ENCODE assay signal across 21 cellular contexts in genomic region chr9:257957-258356, GRCh38. TPM values are rescaled to one million over a fixed set of nuclear protein-coding genes. Genes with fewer than 3 reads are reported as not detected.
DNase-seq lines count a peak whose midpoint lies in the region; ATAC-seq and TF ChIP-seq lines count a peak whose summit lies in the region.
"Had no signal": no experiment of that assay in that cellular context is flagged by ENCODE, and none has a peak within 500 bp of the region (broad histone marks: within the 10 kb centered on the region; RNA-seq: fewer than 3 reads in every experiment).

No MANE protein-coding gene starts in this region.

- no peak for TF ChIP-seq POLR2A in NB4 (IDR thresholded peaks at IDR 0.05; ENCODE audit: extremely low read depth, insufficient read length)

- TF ChIP-seq CTCF in NB4 (IDR thresholded peaks at IDR 0.05; ENCODE audit: low read depth, low read length) (no peak), RWPE1 (conservative IDR thresholded peaks at IDR 0.05; ENCODE audit: low read depth) (no peak)

- H3K9me3 ChIP-seq in naive thymus-derived CD4-positive, alpha-beta T cell (ENCODE audit: control insufficient read depth in 2 of 3, low read length in 3 of 3), result no peaks in the 10 kb centered on the region
- H3K9me3 ChIP-seq: Caco-2, Peyer's patch had no signal

- no peaks in the 10 kb centered on the region for H3K9me3 Mint-ChIP-seq in activated T-helper 17 cell treated with anti-CD3 and anti-CD28 coated beads, Interleukin-2, amount 50 U/mL, for 72 hours
- no peaks in the 10 kb centered on the region for H3K9me3 Mint-ChIP-seq in naive thymus-derived CD4-positive, alpha-beta T cell
- H3K9me3 Mint-ChIP-seq: activated CD4-positive, alpha-beta memory T cell treated with anti-CD3 and anti-CD28 coated beads for 36 hours; activated naive CD4-positive, alpha-beta T cell treated with anti-CD3 and anti-CD28 coated beads, Interleukin-2, amount 50 U/mL, for 72 hours; activated T-cell treated with anti-CD3 and anti-CD28 coated beads, Interleukin-2, amount 50 U/mL, for 4 hours; stimulated activated naive CD8-positive, alpha-beta T cell treated with anti-CD3 and anti-CD28 coated beads, Interleukin-15, amount 100 ng/mL, for 72 hours had no signal

- intact Hi-C loops in naive thymus-derived CD4-positive, alpha-beta T cell (cut with micrococcal nuclease), result no loop called here

- H3K27me3 ChIP-seq in naive thymus-derived CD4-positive, alpha-beta T cell (ENCODE audit: control insufficient read depth in 2 of 2, insufficient read depth in 2 of 2, low read length in 2 of 2), result peaks cover 0 to 3% of the 10 kb centered on the region in 2 donors
- H3K27me3 ChIP-seq: Peyer's patch had no signal

- CTCF ChIA-PET in naive thymus-derived CD4-positive, alpha-beta T cell (lab: Charles Lee), result no interaction called here
- CTCF ChIA-PET in RWPE1 (lab: Yijun Ruan, JAX), result no interaction called here

- H3K4me1 ChIP-seq in naive thymus-derived CD4-positive, alpha-beta T cell (ENCODE audit: control insufficient read depth in 2 of 2, insufficient read depth in 2 of 2, low read length in 2 of 2), result no peaks in the 10 kb centered on the region
- H3K4me1 ChIP-seq: Peyer's patch had no signal

- peak overlapping the region; percentile 54 for H3K27ac Mint-ChIP-seq in activated T-helper 17 cell treated with anti-CD3 and anti-CD28 coated beads, Interleukin-2, amount 50 U/mL, for 72 hours
- no peak overlapping the region for H3K27ac Mint-ChIP-seq in naive thymus-derived CD4-positive, alpha-beta T cell
- H3K27ac Mint-ChIP-seq: activated CD4-positive, alpha-beta memory T cell treated with anti-CD3 and anti-CD28 coated beads for 36 hours; activated naive CD4-positive, alpha-beta T cell treated with anti-CD3 and anti-CD28 coated beads, Interleukin-2, amount 50 U/mL, for 72 hours; mesothelial cell of epicardium; stimulated activated naive CD8-positive, alpha-beta T cell treated with anti-CD3 and anti-CD28 coated beads, Interleukin-15, amount 100 ng/mL, for 72 hours had no signal

- H3K27ac ChIP-seq in naive thymus-derived CD4-positive, alpha-beta T cell (ENCODE audit: low read depth, low read length), result no peak overlapping the region
- no peak overlapping the region for H3K27ac ChIP-seq in RWPE1
- H3K27ac ChIP-seq: Peyer's patch, WERI-Rb-1 had no signal

- H3K4me1 Mint-ChIP-seq in activated T-helper 17 cell treated with anti-CD3 and anti-CD28 coated beads, Interleukin-2, amount 50 U/mL, for 72 hours, result no peaks in the 10 kb centered on the region
- peaks cover 0 to 13% (median 0%) of the 10 kb centered on the region in 7 donors for H3K4me1 Mint-ChIP-seq in naive thymus-derived CD4-positive, alpha-beta T cell
- H3K4me1 Mint-ChIP-seq: stimulated activated naive CD8-positive, alpha-beta T cell treated with anti-CD3 and anti-CD28 coated beads, Interleukin-15, amount 100 ng/mL, for 72 hours had no signal

- H3K36me3 ChIP-seq in naive thymus-derived CD4-positive, alpha-beta T cell (ENCODE audit: control insufficient read depth in 2 of 3, insufficient read depth in 3 of 3, low read length in 3 of 3), result no peaks in the 10 kb centered on the region
- H3K36me3 ChIP-seq: Peyer's patch, WERI-Rb-1 had no signal

- H3K36me3 Mint-ChIP-seq in activated T-helper 17 cell treated with anti-CD3 and anti-CD28 coated beads, Interleukin-2, amount 50 U/mL, for 72 hours (ENCODE audit: low read depth), result no peaks in the 10 kb centered on the region
- H3K36me3 Mint-ChIP-seq in naive thymus-derived CD4-positive, alpha-beta T cell, result peaks cover 0 to 23% (median 0%) of the 10 kb centered on the region in 5 donors
- H3K36me3 Mint-ChIP-seq: activated CD4-positive, alpha-beta memory T cell treated with anti-CD3 and anti-CD28 coated beads for 36 hours; mesothelial cell of epicardium had no signal

- peaks cover 3% of the 10 kb centered on the region for H3K27me3 Mint-ChIP-seq in activated T-helper 17 cell treated with anti-CD3 and anti-CD28 coated beads, Interleukin-2, amount 50 U/mL, for 72 hours
- H3K27me3 Mint-ChIP-seq in naive thymus-derived CD4-positive, alpha-beta T cell, result peaks cover 0 to 23% (median 3%) of the 10 kb centered on the region in 5 donors
- H3K27me3 Mint-ChIP-seq: activated CD4-positive, alpha-beta memory T cell treated with anti-CD3 and anti-CD28 coated beads for 36 hours; stimulated activated naive CD8-positive, alpha-beta T cell treated with anti-CD3 and anti-CD28 coated beads, Interleukin-15, amount 100 ng/mL, for 72 hours had no signal

- DNase-seq in CD1c-positive myeloid dendritic cell (ENCODE audit: extremely low spot score) (peak; percentile 80), NB4 (ENCODE audit: low read depth) (peak; percentile 91), RWPE1 (ENCODE audit: low spot score) (no peak), G401 (ENCODE audit: low spot score) (no peak)
- DNase-seq in naive thymus-derived CD4-positive, alpha-beta T cell, result no peak
- DNase-seq: activated CD4-positive, alpha-beta memory T cell treated with anti-CD3 and anti-CD28 coated beads for 36 hours; activated T-cell treated with anti-CD3 and anti-CD28 coated beads, Interleukin-2, amount 50 U/mL, for 4 hours; Caco-2; NCI-H1694; NCI-H774; Peyer's patch; retina; stimulated activated naive CD8-positive, alpha-beta T cell treated with anti-CD3 and anti-CD28 coated beads, Interleukin-15, amount 100 ng/mL, for 72 hours; trophoblast cell; WERI-Rb-1 had no signal

- in situ Hi-C loops in G401 (cut with HindIII; ENCODE audit: low sequenced_read_pairs), result no loop called here

- no peak overlapping the region for H3K4me3 ChIP-seq in NB4 (ENCODE audit: low read depth, low read length)
- H3K4me3 ChIP-seq in naive thymus-derived CD4-positive, alpha-beta T cell (ENCODE audit: low read length), result no peak overlapping the region
- H3K4me3 ChIP-seq: Peyer's patch had no signal

- POLR2A ChIA-PET in naive thymus-derived CD4-positive, alpha-beta T cell (lab: Charles Lee), result no interaction called here
- POLR2A ChIA-PET in RWPE1 (lab: Yijun Ruan, JAX; ENCODE audit: low non-redundant PET), result no interaction called here

- H3K4me3 Mint-ChIP-seq in activated T-helper 17 cell treated with anti-CD3 and anti-CD28 coated beads, Interleukin-2, amount 50 U/mL, for 72 hours, result no peak overlapping the region
- no peak overlapping the region for H3K4me3 Mint-ChIP-seq in naive thymus-derived CD4-positive, alpha-beta T cell
- H3K4me3 Mint-ChIP-seq: activated CD4-positive, alpha-beta memory T cell treated with anti-CD3 and anti-CD28 coated beads for 36 hours; activated T-cell treated with anti-CD3 and anti-CD28 coated beads, Interleukin-2, amount 50 U/mL, for 4 hours; mesothelial cell of epicardium; stimulated activated naive CD8-positive, alpha-beta T cell treated with anti-CD3 and anti-CD28 coated beads, Interleukin-15, amount 100 ng/mL, for 72 hours had no signal

- no peak for ATAC-seq in activated T-helper 17 cell treated with anti-CD3 and anti-CD28 coated beads, Interleukin-2, amount 50 U/mL, for 72 hours (replicated peaks)
- ATAC-seq in naive thymus-derived CD4-positive, alpha-beta T cell, result peak; percentile 83
- no peak for ATAC-seq in HG03469 (IDR thresholded peaks at IDR 0.05; ENCODE audit: unreplicated experiment)
- no peak for ATAC-seq in GM19463 (IDR thresholded peaks at IDR 0.05; ENCODE audit: unreplicated experiment)
- ATAC-seq: activated naive CD4-positive, alpha-beta T cell treated with anti-CD3 and anti-CD28 coated beads, Interleukin-2, amount 50 U/mL, for 72 hours; activated T-cell treated with anti-CD3 and anti-CD28 coated beads, Interleukin-2, amount 50 U/mL, for 4 hours; stimulated activated naive CD8-positive, alpha-beta T cell treated with anti-CD3 and anti-CD28 coated beads, Interleukin-15, amount 100 ng/mL, for 72 hours had no signal

RNA-seq across cellular contexts. Expression of gene DOCK8, which starts 43.3 kb away (rescaled TPM):
- 100 to 1,000 TPM; 133 to 158 TPM for total RNA-seq in activated T-helper 17 cell treated with anti-CD3 and anti-CD28 coated beads, Interleukin-2, amount 50 U/mL, for 72 hours
- total RNA-seq in naive thymus-derived CD4-positive, alpha-beta T cell, result 100 to 1,000 TPM; 162 to 294 (median 280) TPM
- 10 to 100 TPM; 47.7 to 84.6 TPM for polyA plus RNA-seq in naive thymus-derived CD4-positive, alpha-beta T cell
- not detected in 2 replicates for total RNA-seq in G401 (2014; rRNA removed; shearing (Covaris generic))
- total RNA-seq: HT1080 had no signal

Comparison
In these comparisons a context has a peak if more than half of its experiments do, and no peak if none do; other contexts are left out.
1. DNase-seq: peak in CD1c-positive myeloid dendritic cell (single experiment) and NB4 (single experiment); none in naive thymus-derived CD4-positive, alpha-beta T cell (0 of 9), RWPE1 (single experiment) and G401 (single experiment).
2. RNA of gene DOCK8, which starts 43.3 kb away (total RNA-seq): 162 to 294 TPM in naive thymus-derived CD4-positive, alpha-beta T cell and 133 to 158 TPM in activated T-helper 17 cell treated with anti-CD3 and anti-CD28 coated beads, Interleukin-2, amount 50 U/mL, for 72 hours; not detected in G401; every median in the first group is over 100 times any median in the second.